In the genomic region with DNA sequence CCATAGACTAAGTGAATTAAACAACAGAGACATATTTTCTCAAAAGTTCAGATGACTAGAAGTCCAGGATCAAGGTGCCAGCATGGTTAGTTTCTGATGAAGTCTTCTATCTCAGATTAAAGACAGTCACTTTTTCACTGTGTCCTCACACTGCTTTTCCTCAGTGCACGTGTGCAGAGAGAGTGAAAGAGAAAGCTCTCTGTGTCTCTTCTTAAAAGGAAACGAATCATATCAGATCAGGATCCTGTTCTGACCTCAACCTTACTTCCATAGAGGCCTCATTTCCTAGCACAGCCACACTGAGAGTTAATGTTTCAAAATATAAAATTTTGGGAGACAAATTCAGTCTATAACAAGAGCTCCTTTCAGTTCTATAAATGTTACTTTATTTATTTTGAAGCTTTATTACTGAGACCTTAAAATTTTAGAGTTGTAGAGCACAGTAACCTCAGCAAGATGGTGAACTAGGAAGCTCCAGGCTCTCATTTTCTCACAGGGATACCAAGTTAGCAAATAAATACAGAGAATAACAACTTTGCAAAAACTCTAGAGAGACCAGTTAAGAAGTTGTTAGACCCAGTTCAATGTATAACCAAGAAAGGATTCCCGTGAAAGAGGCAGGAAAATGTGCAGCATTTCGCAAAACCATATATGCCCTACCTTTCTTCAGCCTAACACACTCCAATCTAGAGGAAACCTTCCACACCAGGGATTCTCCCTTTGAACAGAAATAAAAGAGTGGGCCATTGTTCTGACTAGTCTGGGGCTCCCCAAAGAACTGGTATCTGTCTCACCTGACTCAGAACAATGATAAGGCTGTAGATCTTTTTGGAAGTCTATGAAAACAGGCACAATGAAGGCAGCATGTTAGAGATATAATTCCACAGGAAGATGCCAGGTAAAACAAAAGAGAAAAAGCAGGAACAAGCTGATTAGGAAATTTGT, we compare ENCODE assay signal across 13 cellular contexts.
DNase-seq lines count a peak whose midpoint lies in the region; ATAC-seq lines count a peak whose summit lies in the region.
"Had no signal": no experiment of that assay in that cellular context is flagged by ENCODE, and none has a peak within 500 bp of the region (broad histone marks: within the 10 kb centered on the region; RNA-seq: fewer than 3 reads in every experiment).

No MANE protein-coding gene starts in this region.

- H3K4me3 Mint-ChIP-seq in naive B cell: peak overlapping the region in 7 of 8 donors; percentile 19 to 68 (median 50)
- H3K4me3 Mint-ChIP-seq: GM23338, nephron had no signal

- H3K4me3 ChIP-seq in trophoblast cell (ENCODE audit: low read depth, low read length): no peak overlapping the region
- H3K4me3 ChIP-seq: cardiac muscle cell, GM23338 had no signal

- intact Hi-C loops in left ventricle myocardium superior (cut with micrococcal nuclease): no loop called here

- no peaks in the 10 kb centered on the region for H3K79me2 ChIP-seq in trophoblast cell (ENCODE audit: control insufficient read depth, insufficient read depth, low read length, poor library complexity)

- no peak overlapping the region for H3K14ac ChIP-seq in trophoblast cell (ENCODE audit: low read length)

- no peak overlapping the region for H4K8ac ChIP-seq in trophoblast cell (ENCODE audit: low read depth, low read length)

- H3K18ac ChIP-seq in trophoblast cell (ENCODE audit: low read length): no peak overlapping the region

- H3K36me3 Mint-ChIP-seq in naive B cell: peaks cover 20 to 39% of the 10 kb centered on the region in 2 donors

- peak overlapping the region; percentile 59 to 92 (median 80) for H3K27ac Mint-ChIP-seq in naive B cell
- H3K27ac Mint-ChIP-seq: activated T-helper 2 cell treated with anti-CD3 and anti-CD28 coated beads, Interferon-gamma antibody, Interleukin-2, Interleukin-4, amounts not matched to agents 10 μg/mL and 5 μg/mL and 100 μg/mL, durations not matched to agents 14 hours and 24 hours and 36 hours; GM23338; nephron had no signal

- H4K91ac ChIP-seq in trophoblast cell (ENCODE audit: low read depth, low read length): no peak overlapping the region

- no peaks in the 10 kb centered on the region for H3K79me1 ChIP-seq in trophoblast cell (ENCODE audit: low read length)

- H3K9me3 Mint-ChIP-seq in naive B cell: peaks cover 16 to 52% (median 40%) of the 10 kb centered on the region in 7 donors

- no peak overlapping the region for H3K9ac ChIP-seq in trophoblast cell (ENCODE audit: low read length)

- H3K23ac ChIP-seq in trophoblast cell (ENCODE audit: low read length): no peak overlapping the region

- H2BK12ac ChIP-seq in trophoblast cell (ENCODE audit: low read length): no peak overlapping the region

- no peak overlapping the region for H3K4me2 ChIP-seq in trophoblast cell (ENCODE audit: low read length)
- H3K4me2 ChIP-seq: GM23338 had no signal

- H4K12ac ChIP-seq in trophoblast cell (ENCODE audit: low read depth, low read length): no peak overlapping the region

- H2BK5ac ChIP-seq in trophoblast cell (ENCODE audit: low read depth, low read length, poor library complexity): no peak overlapping the region

- H3K36me3 ChIP-seq in trophoblast cell (ENCODE audit: control insufficient read depth in 1 of 2, insufficient read depth in 2 of 2, low read length in 2 of 2): no peaks in the 10 kb centered on the region
- H3K36me3 ChIP-seq: cardiac muscle cell had no signal

- H3K27me3 Mint-ChIP-seq in naive B cell: no peaks in the 10 kb centered on the region
- H3K27me3 Mint-ChIP-seq: IgD-negative memory B cell had no signal

- H2AFZ ChIP-seq in trophoblast cell (ENCODE audit: insufficient read depth, low read length, poor library complexity): no peak overlapping the region
- H2AFZ ChIP-seq: GM23338 had no signal

- DNase-seq in naive B cell (peak; percentile 16), middle frontal gyrus (ENCODE audit: extremely low spot score, low spot score) (no peak), trophoblast cell (no peak), left ventricle myocardium superior (no peak)
- DNase-seq: NCI-H2171 treated with DMSO at 0.1 percent for 48 hours had no signal

- H2BK120ac ChIP-seq in trophoblast cell (ENCODE audit: insufficient read depth, low read length, poor library complexity): no peak overlapping the region

- H3K4me1 Mint-ChIP-seq in naive B cell: peaks cover 23 to 39% (median 26%) of the 10 kb centered on the region in 3 donors
- H3K4me1 Mint-ChIP-seq: GM23338, nephron had no signal

- no CpG with 5 or more reads among the region's 4 CpGs for WGBS in trophoblast cell (ENCODE audit: extremely low coverage, insufficient coverage, insufficient read length)

- ATAC-seq in GM19025 (IDR thresholded peaks at IDR 0.05; ENCODE audit: low read depth, unreplicated experiment) (peak; percentile 94), GM21723 (IDR thresholded peaks at IDR 0.05; ENCODE audit: unreplicated experiment) (peak; percentile 88), HG03354 (IDR thresholded peaks at IDR 0.05; ENCODE audit: poor library complexity, severe bottlenecking, unreplicated experiment) (peak; percentile 97), naive B cell (ENCODE audit: low read depth in 2 of 2) (peak; percentile 90 to 93), left ventricle myocardium superior (no peak)
- ATAC-seq: GM23338 had no signal

- no peak overlapping the region for H2AK5ac ChIP-seq in trophoblast cell (ENCODE audit: low read length)

- no peaks in the 10 kb centered on the region for H3K4me1 ChIP-seq in trophoblast cell (ENCODE audit: control insufficient read depth in 1 of 2, insufficient read depth in 2 of 2, low read length in 2 of 2)

- no peaks in the 10 kb centered on the region for H3K9me3 ChIP-seq in trophoblast cell (ENCODE audit: insufficient read depth, low read depth, low read length)

- no peak overlapping the region for H3K4ac ChIP-seq in trophoblast cell (ENCODE audit: low read depth, low read length)

- no peak overlapping the region for H3K27ac ChIP-seq in trophoblast cell (ENCODE audit: low read depth, low read length)
- H3K27ac ChIP-seq: cardiac muscle cell had no signal

- H3K27me3 ChIP-seq in trophoblast cell (ENCODE audit: insufficient read depth, low read length): no peaks in the 10 kb centered on the region
- H3K27me3 ChIP-seq: cardiac muscle cell had no signal
